In genomic region chr4:123304151-123305021, GRCh38 we compare ENCODE assay signal across 11 cellular contexts.
A peak's percentile ranks its signal among the peaks of the same experiment; 100 is the strongest.
DNase-seq lines count a peak whose midpoint lies in the region; ATAC-seq, FAIRE-seq and TF ChIP-seq lines count a peak whose summit lies in the region.
"Had no signal": no experiment of that assay in that cellular context is flagged by ENCODE, and none has a peak within 500 bp of the region (broad histone marks: within the 10 kb centered on the region; RNA-seq: fewer than 3 reads in every experiment).

No MANE protein-coding gene starts in this region.

- no peak overlapping the region for H3K9ac ChIP-seq in endodermal cell (ENCODE audit: extremely low read depth, low read length, poor library complexity, severe bottlenecking)
- H3K9ac ChIP-seq: BLaER1 had no signal

- H3K36me3 ChIP-seq in endodermal cell (ENCODE audit: control insufficient read depth, insufficient read depth, low read length): no peaks in the 10 kb centered on the region
- H3K36me3 ChIP-seq: BLaER1, lower lobe of right lung had no signal

- TF ChIP-seq CTCF in natural killer cell (IDR thresholded peaks at IDR 0.05) (no peak), endodermal cell (conservative IDR thresholded peaks at IDR 0.05) (peak; percentile 64)

- H3K27ac Mint-ChIP-seq in natural killer cell (peak overlapping the region in 1 of 2 donors; percentile 76), endodermal cell (peak overlapping the region; percentile 3)
- H3K27ac Mint-ChIP-seq in natural killer cell treated with Interleukin-12 subunit alpha and Interleukin-12 subunit beta and Interleukin-15 and Interleukin-18, amount 100 ng/mL, for 72 hours: peak overlapping the region in 1 of 2 donors; percentile 44
- H3K27ac Mint-ChIP-seq in activated CD4-positive, alpha-beta T cell treated with anti-CD3 and anti-CD28 coated beads, Interleukin-2, amount 10 ng/mL, durations not matched to agents 7 days and 5 days: no peak overlapping the region

- no peak for DNase-seq in natural killer cell
- DNase-seq in natural killer cell treated with Interleukin-12 subunit alpha and Interleukin-12 subunit beta and Interleukin-15 and Interleukin-18, amount 100 ng/mL, for 72 hours (ENCODE audit: low spot score): no peak
- DNase-seq in NCI-H187 (lab: John Stamatoyannopoulos, UW): peak; percentile 76 to 79
- DNase-seq in endodermal cell: peak; percentile 96
- no peak for DNase-seq in HuH-7.5 (ENCODE audit: low spot score)
- DNase-seq in activated CD4-positive, alpha-beta T cell treated with anti-CD3 and anti-CD28 coated beads, Interleukin-2, amount 10 ng/mL, durations not matched to agents 7 days and 5 days: no peak
- DNase-seq in RCC 7860 (ENCODE audit: low spot score): no peak
- DNase-seq: lower lobe of right lung had no signal

- intact Hi-C loops in natural killer cell (cut with micrococcal nuclease): no loop called here

- H3K4me1 Mint-ChIP-seq in natural killer cell (peaks cover 34 to 43% of the 10 kb centered on the region in 2 donors), endodermal cell (peaks cover 28% of the 10 kb centered on the region)
- peaks cover 24 to 29% of the 10 kb centered on the region in 2 donors for H3K4me1 Mint-ChIP-seq in natural killer cell treated with Interleukin-12 subunit alpha and Interleukin-12 subunit beta and Interleukin-15 and Interleukin-18, amount 100 ng/mL, for 72 hours (ENCODE audit: low read depth in 2 of 2)
- peaks cover 7% of the 10 kb centered on the region for H3K4me1 Mint-ChIP-seq in activated CD4-positive, alpha-beta T cell treated with anti-CD3 and anti-CD28 coated beads, Interleukin-2, amount 10 ng/mL, durations not matched to agents 7 days and 5 days

- H3K4me3 ChIP-seq in endodermal cell (ENCODE audit: low read length): no peak overlapping the region
- H3K4me3 ChIP-seq: BLaER1, lower lobe of right lung had no signal

- H3K27ac ChIP-seq in endodermal cell (ENCODE audit: low read depth, low read length): no peak overlapping the region
- H3K27ac ChIP-seq: BLaER1, lower lobe of right lung had no signal

- H3K4me1 ChIP-seq in endodermal cell (ENCODE audit: control insufficient read depth, insufficient read depth, low read length): peaks cover 9% of the 10 kb centered on the region
- H3K4me1 ChIP-seq: lower lobe of right lung had no signal

- 26 to 41% methylated on average over 14 to 17 of the region's 17 CpGs for WGBS in endodermal cell (ENCODE audit: insufficient coverage in 1 of 2, insufficient read length in 1 of 2), 2 experiments

- H3K27me3 ChIP-seq in endodermal cell (ENCODE audit: control insufficient read depth, insufficient read depth, low read length, poor library complexity, severe bottlenecking): peaks cover 27% of the 10 kb centered on the region
- H3K27me3 ChIP-seq: BLaER1 had no signal

- POLR2A ChIA-PET in activated CD4-positive, alpha-beta T cell treated with anti-CD3 and anti-CD28 coated beads, Interleukin-2, amount 10 ng/mL, durations not matched to agents 7 days and 5 days (lab: Charles Lee): no interaction called here

- H3K9me3 ChIP-seq in endodermal cell (ENCODE audit: control insufficient read depth, low read length): peaks cover 5% of the 10 kb centered on the region
- H3K9me3 ChIP-seq: BLaER1, lower lobe of right lung had no signal

- H3K36me3 Mint-ChIP-seq in natural killer cell (no peaks in the 10 kb centered on the region), endodermal cell (ENCODE audit: low read depth) (peaks cover 13% of the 10 kb centered on the region)
- no peaks in the 10 kb centered on the region for H3K36me3 Mint-ChIP-seq in natural killer cell treated with Interleukin-12 subunit alpha and Interleukin-12 subunit beta and Interleukin-15 and Interleukin-18, amount 100 ng/mL, for 72 hours
- peaks cover 6% of the 10 kb centered on the region for H3K36me3 Mint-ChIP-seq in activated CD4-positive, alpha-beta T cell treated with anti-CD3 and anti-CD28 coated beads, Interleukin-2, amount 10 ng/mL, durations not matched to agents 7 days and 5 days (ENCODE audit: low read depth)

- no peak for FAIRE-seq in RCC 7860 (lab: Jason Lieb, UNC)
- FAIRE-seq: bronchial epithelial cell had no signal

- H3K9me3 Mint-ChIP-seq in natural killer cell (no peaks in the 10 kb centered on the region), endodermal cell (peaks cover 5% of the 10 kb centered on the region)
- no peaks in the 10 kb centered on the region for H3K9me3 Mint-ChIP-seq in natural killer cell treated with Interleukin-12 subunit alpha and Interleukin-12 subunit beta and Interleukin-15 and Interleukin-18, amount 100 ng/mL, for 72 hours
- peaks cover 2% of the 10 kb centered on the region for H3K9me3 Mint-ChIP-seq in activated CD4-positive, alpha-beta T cell treated with anti-CD3 and anti-CD28 coated beads, Interleukin-2, amount 10 ng/mL, durations not matched to agents 7 days and 5 days

- H3K27me3 Mint-ChIP-seq in natural killer cell (ENCODE audit: low read depth in 2 of 2) (no peaks in the 10 kb centered on the region), endodermal cell (ENCODE audit: insufficient read depth) (peaks cover 38% of the 10 kb centered on the region)
- no peaks in the 10 kb centered on the region for H3K27me3 Mint-ChIP-seq in natural killer cell treated with Interleukin-12 subunit alpha and Interleukin-12 subunit beta and Interleukin-15 and Interleukin-18, amount 100 ng/mL, for 72 hours
- no peaks in the 10 kb centered on the region for H3K27me3 Mint-ChIP-seq in activated CD4-positive, alpha-beta T cell treated with anti-CD3 and anti-CD28 coated beads, Interleukin-2, amount 10 ng/mL, durations not matched to agents 7 days and 5 days

- H3K4me3 Mint-ChIP-seq in natural killer cell: peak overlapping the region; percentile 37
- H3K4me3 Mint-ChIP-seq in natural killer cell treated with Interleukin-12 subunit alpha and Interleukin-12 subunit beta and Interleukin-15 and Interleukin-18, amount 100 ng/mL, for 72 hours: no peak overlapping the region
- no peak overlapping the region for H3K4me3 Mint-ChIP-seq in endodermal cell
- H3K4me3 Mint-ChIP-seq in activated CD4-positive, alpha-beta T cell treated with anti-CD3 and anti-CD28 coated beads, Interleukin-2, amount 10 ng/mL, durations not matched to agents 7 days and 5 days: no peak overlapping the region

- CTCF ChIA-PET in activated CD4-positive, alpha-beta T cell treated with anti-CD3 and anti-CD28 coated beads, Interleukin-2, amount 10 ng/mL, durations not matched to agents 7 days and 5 days (lab: Charles Lee): no interaction called here

- ATAC-seq in natural killer cell (peak; percentile 64 to 78 (median 68)), GM19452 (IDR thresholded peaks at IDR 0.05; ENCODE audit: unreplicated experiment) (no peak)
- no peak for ATAC-seq in natural killer cell treated with Interleukin-12 subunit alpha and Interleukin-12 subunit beta and Interleukin-15 and Interleukin-18, amount 100 ng/mL, for 72 hours
- ATAC-seq: lower lobe of right lung had no signal

Comparison
In these comparisons a context has a peak if more than half of its experiments do, and no peak if none do; other contexts are left out.
1. ATAC-seq: peak in natural killer cell (3 of 3); none in natural killer cell treated with Interleukin-12 subunit alpha and Interleukin-12 subunit beta and Interleukin-15 and Interleukin-18, amount 100 ng/mL, for 72 hours (0 of 2) and GM19452 (single experiment).
2. DNase-seq: peak in NCI-H187 (2 of 2) and endodermal cell (single experiment); none in natural killer cell (single experiment), natural killer cell treated with Interleukin-12 subunit alpha and Interleukin-12 subunit beta and Interleukin-15 and Interleukin-18, amount 100 ng/mL, for 72 hours (single experiment), HuH-7.5 (single experiment), activated CD4-positive, alpha-beta T cell treated with anti-CD3 and anti-CD28 coated beads, Interleukin-2, amount 10 ng/mL, durations not matched to agents 7 days and 5 days (single experiment) and RCC 7860 (single experiment).